Comparison of ENCODE assay signal across 26 cellular contexts in genomic region chr10:44378626-44379025, GRCh38. TPM values are rescaled to one million over a fixed set of nuclear protein-coding genes. Genes with fewer than 3 reads are reported as not detected.
"Had no signal": no experiment of that assay in that cellular context is flagged by ENCODE, and none has a peak within 500 bp of the region (broad histone marks: within the 10 kb centered on the region; RNA-seq: fewer than 3 reads in every experiment).

No MANE protein-coding gene starts in this region.

- H3K27me3 ChIP-seq: Peyer's patch had no signal

- H3K36me3 ChIP-seq: breast epithelium had no signal

- H3K9me3 Mint-ChIP-seq: activated B cell treated with CpG ODN at 0.5 μM for 24 hours; activated CD4-positive, alpha-beta memory T cell treated with anti-CD3 and anti-CD28 coated beads for 36 hours; activated CD4-positive, alpha-beta T cell treated with anti-CD3 and anti-CD28 coated beads, Interleukin-2, amount 10 ng/mL, durations not matched to agents 24 days and 14 days; activated naive CD4-positive, alpha-beta T cell treated with anti-CD3 and anti-CD28 coated beads, Interleukin-2, amount 50 U/mL, for 24 hours; activated T-cell treated with anti-CD3 and anti-CD28 coated beads, Interleukin-2, amount 50 U/mL, for 4 hours had no signal

- H3K27ac ChIP-seq: Peyer's patch, RWPE1 had no signal

- H3K4me1 ChIP-seq: breast epithelium, Peyer's patch had no signal

- H3K9me3 ChIP-seq: breast epithelium, Peyer's patch had no signal

- H3K36me3 Mint-ChIP-seq: activated CD4-positive, alpha-beta memory T cell treated with anti-CD3 and anti-CD28 coated beads for 36 hours; activated naive CD4-positive, alpha-beta T cell treated with anti-CD3 and anti-CD28 coated beads, Interleukin-2, amount 50 U/mL, for 24 hours had no signal

- DNase-seq: activated B cell treated with CpG ODN at 0.5 μM for 24 hours; activated CD4-positive, alpha-beta memory T cell treated with anti-CD3 and anti-CD28 coated beads for 36 hours; activated CD4-positive, alpha-beta T cell treated with anti-CD3 and anti-CD28 coated beads for 1 hour; activated CD4-positive, alpha-beta T cell treated with anti-CD3 and anti-CD28 coated beads, Interleukin-2, amount 10 ng/mL, durations not matched to agents 24 days and 14 days; activated CD8-positive, alpha-beta memory T cell treated with anti-CD3 and anti-CD28 coated beads for 24 hours; activated gamma-delta T cell treated with Interleukin-2 at 50 U/mL for 16 hours; activated T-cell treated with anti-CD3 and anti-CD28 coated beads, Interleukin-2, amount 50 U/mL, for 4 hours; central memory CD4-positive, alpha-beta T cell; IMR-90; Kasumi-1; KBM-7; NCI-H1105 treated with DMSO at 0.1 percent for 48 hours; NCI-H1436 treated with DMSO at 0.1 percent for 48 hours; NCI-H1930; NCI-H2171; NCI-H226; NCI-H526; NCI-H774; SIG-M5; T-helper 17 cell; T-helper 9 cell had no signal

- ATAC-seq: activated T-cell treated with anti-CD3 and anti-CD28 coated beads, Interleukin-2, amount 50 U/mL, for 4 hours; T-helper 17 cell had no signal

- H3K27ac Mint-ChIP-seq: activated B cell treated with CpG ODN at 0.5 μM for 24 hours; activated CD4-positive, alpha-beta memory T cell treated with anti-CD3 and anti-CD28 coated beads for 36 hours; activated CD4-positive, alpha-beta T cell treated with anti-CD3 and anti-CD28 coated beads, Interleukin-2, amount 10 ng/mL, durations not matched to agents 24 days and 14 days; activated naive CD4-positive, alpha-beta T cell treated with anti-CD3 and anti-CD28 coated beads, Interleukin-2, amount 50 U/mL, for 24 hours; T-helper 17 cell had no signal

- H3K4me1 Mint-ChIP-seq: activated B cell treated with CpG ODN at 0.5 μM for 24 hours; activated CD4-positive, alpha-beta T cell treated with anti-CD3 and anti-CD28 coated beads, Interleukin-2, amount 10 ng/mL, durations not matched to agents 24 days and 14 days; activated naive CD4-positive, alpha-beta T cell treated with anti-CD3 and anti-CD28 coated beads, Interleukin-2, amount 50 U/mL, for 24 hours; T-helper 17 cell had no signal

- H3K4me3 ChIP-seq: breast epithelium, Peyer's patch had no signal

- H3K4me3 Mint-ChIP-seq: activated B cell treated with CpG ODN at 0.5 μM for 24 hours; activated CD4-positive, alpha-beta memory T cell treated with anti-CD3 and anti-CD28 coated beads for 36 hours; activated CD4-positive, alpha-beta T cell treated with anti-CD3 and anti-CD28 coated beads, Interleukin-2, amount 10 ng/mL, durations not matched to agents 24 days and 14 days; activated naive CD4-positive, alpha-beta T cell treated with anti-CD3 and anti-CD28 coated beads, Interleukin-2, amount 50 U/mL, for 24 hours; activated T-cell treated with anti-CD3 and anti-CD28 coated beads, Interleukin-2, amount 50 U/mL, for 4 hours; T-helper 17 cell had no signal

RNA-seq across cellular contexts. Expression of gene CXCL12, which starts 6.3 kb away (rescaled TPM):
- total RNA-seq: activated B cell treated with CpG ODN at 0.5 μM for 24 hours; activated CD4-positive, alpha-beta memory T cell treated with anti-CD3 and anti-CD28 coated beads for 36 hours; activated CD4-positive, alpha-beta T cell treated with anti-CD3 and anti-CD28 coated beads, Interleukin-2, amount 10 ng/mL, durations not matched to agents 24 days and 14 days; NCI-H460 had no signal
